22 cellular contexts compared by ENCODE assay signal in the genomic region with DNA sequence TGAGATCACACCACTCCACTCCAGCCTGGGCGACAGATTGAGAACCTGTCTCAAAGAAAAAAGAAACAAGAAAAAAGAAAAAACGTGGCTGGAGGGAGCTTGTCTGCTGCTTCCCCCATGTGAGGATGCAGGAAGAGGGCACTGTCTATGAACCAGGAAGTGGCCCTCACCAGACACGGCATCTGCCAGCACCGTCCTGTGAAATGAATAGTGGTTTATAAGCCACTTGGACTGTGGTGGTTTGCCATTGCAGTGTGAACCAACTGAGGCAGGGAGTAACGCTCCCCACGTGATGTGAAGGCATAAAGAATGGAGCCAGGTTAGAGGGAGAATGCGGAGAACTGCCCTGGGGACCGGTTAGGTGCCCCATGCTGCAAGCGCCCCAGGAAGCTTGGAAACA. TPM values are rescaled to one million over a fixed set of nuclear protein-coding genes. Genes with fewer than 3 reads are reported as not detected.
DNase-seq lines count a peak whose midpoint lies in the region; ATAC-seq and TF ChIP-seq lines count a peak whose summit lies in the region.
"Had no signal": no experiment of that assay in that cellular context is flagged by ENCODE, and none has a peak within 500 bp of the region (broad histone marks: within the 10 kb centered on the region; RNA-seq: fewer than 3 reads in every experiment).

No MANE protein-coding gene starts in this region.

- no peaks in the 10 kb centered on the region for H3K27me3 ChIP-seq in NT2/D1 (ENCODE audit: insufficient read depth, insufficient read length)
- H3K27me3 ChIP-seq: cardiac muscle cell, left lung had no signal

- peak; percentile 38 for DNase-seq in activated naive CD4-positive, alpha-beta T cell treated with anti-CD3 and anti-CD28 coated beads for 36 hours
- DNase-seq in activated naive CD4-positive, alpha-beta T cell treated with anti-CD3 and anti-CD28 coated beads, Interleukin-2, amount 50 U/mL, for 16 hours = no peak
- no peak for DNase-seq in NT2/D1 (ENCODE audit: low read depth, low spot score)
- no peak for DNase-seq in activated naive CD8-positive, alpha-beta T cell treated with anti-CD3 and anti-CD28 coated beads, Interleukin-2, amount 10 ng/mL, durations not matched to agents 7 days and 5 days
- no peak for DNase-seq in stimulated activated naive CD8-positive, alpha-beta T cell treated with anti-CD3 and anti-CD28 coated beads, Interleukin-15, amount 100 ng/mL, for 72 hours
- DNase-seq in Right ventricle myocardium superior = no peak
- DNase-seq in NCI-H2227 (lab: John Stamatoyannopoulos, UW; ENCODE audit: unreplicated experiment) = no peak
- no peak for DNase-seq in erythroblast (lab: John Stamatoyannopoulos, UW)
- DNase-seq: activated B cell treated with CpG ODN at 0.5 μM for 24 hours; amniotic stem cell; Calu3; KBM-7; NCI-H1105 treated with DMSO at 0.1 percent for 48 hours; NCI-H526; SHP77; stimulated activated CD4-positive, alpha-beta T cell treated with anti-CD3 and anti-CD28 coated beads, Interleukin-12 subunit alpha, Interleukin-12 subunit beta, amount 100 ng/mL, for 4 hours; trophoblast cell had no signal

- POLR2A ChIA-PET in activated naive CD8-positive, alpha-beta T cell treated with anti-CD3 and anti-CD28 coated beads, Interleukin-2, amount 10 ng/mL, durations not matched to agents 7 days and 5 days (lab: Charles Lee) = interaction anchor here (0.6 to 1.3 kb wide), 2 partner anchors 9 kb away, joined by 4 to 15 read pairs; partner anchors contain the start of gene PACS2

- TF ChIP-seq POLR2A in erythroblast (IDR thresholded peaks at IDR 0.05; ENCODE audit: low read length) = no peak

- no peaks in the 10 kb centered on the region for H3K9me3 ChIP-seq in NT2/D1 (ENCODE audit: insufficient read depth, low read length)
- H3K9me3 ChIP-seq: left lung, neutrophil had no signal

- CTCF ChIA-PET in activated naive CD4-positive, alpha-beta T cell treated with anti-CD3 and anti-CD28 coated beads for 36 hours (lab: Charles Lee) = interaction anchor here (1.6 kb wide), 1 partner anchor 57 kb away, joined by 3 read pairs; the partner anchor contains the start of gene BTBD6

- ATAC-seq in activated naive CD8-positive, alpha-beta T cell treated with anti-CD3 and anti-CD28 coated beads, Interleukin-2, amount 10 ng/mL, durations not matched to agents 7 days and 5 days (ENCODE audit: low read depth) = no peak
- no peak for ATAC-seq in stimulated activated naive CD8-positive, alpha-beta T cell treated with anti-CD3 and anti-CD28 coated beads, Interleukin-15, amount 100 ng/mL, for 72 hours
- ATAC-seq in Right ventricle myocardium superior (ENCODE audit: poor library complexity) = no peak
- ATAC-seq: esophagus mucosa, HCT116, left lung had no signal

- intact Hi-C loops in activated naive CD4-positive, alpha-beta T cell treated with anti-CD3 and anti-CD28 coated beads for 36 hours (cut with micrococcal nuclease) = loop anchor here (10.0 kb wide), 1 partner anchor 1601 kb away; no protein-coding TSS in a partner anchor
- intact Hi-C loops in Right ventricle myocardium superior (cut with DNase I) = no loop called here

- H3K4me3 Mint-ChIP-seq in activated naive CD4-positive, alpha-beta T cell treated with anti-CD3 and anti-CD28 coated beads for 36 hours = no peak overlapping the region
- H3K4me3 Mint-ChIP-seq in activated naive CD8-positive, alpha-beta T cell treated with anti-CD3 and anti-CD28 coated beads, Interleukin-2, amount 10 ng/mL, durations not matched to agents 7 days and 5 days = peak overlapping the region; percentile 69
- H3K4me3 Mint-ChIP-seq in stimulated activated naive CD8-positive, alpha-beta T cell treated with anti-CD3 and anti-CD28 coated beads, Interleukin-15, amount 100 ng/mL, for 72 hours = peak overlapping the region; percentile 40 to 54
- H3K4me3 Mint-ChIP-seq: activated B cell treated with CpG ODN at 0.5 μM for 24 hours had no signal

- H3K36me3 Mint-ChIP-seq in activated naive CD4-positive, alpha-beta T cell treated with anti-CD3 and anti-CD28 coated beads for 36 hours (ENCODE audit: low read depth) = no peaks in the 10 kb centered on the region
- peaks cover 7% of the 10 kb centered on the region for H3K36me3 Mint-ChIP-seq in activated naive CD8-positive, alpha-beta T cell treated with anti-CD3 and anti-CD28 coated beads, Interleukin-2, amount 10 ng/mL, durations not matched to agents 7 days and 5 days

- no peak overlapping the region for H3K4me3 ChIP-seq in NT2/D1 (ENCODE audit: insufficient read length, low read depth)
- H3K4me3 ChIP-seq: cardiac muscle cell, left lung had no signal

- peaks cover 2% of the 10 kb centered on the region for H3K9me3 Mint-ChIP-seq in activated naive CD4-positive, alpha-beta T cell treated with anti-CD3 and anti-CD28 coated beads for 36 hours
- no peaks in the 10 kb centered on the region for H3K9me3 Mint-ChIP-seq in activated naive CD8-positive, alpha-beta T cell treated with anti-CD3 and anti-CD28 coated beads, Interleukin-2, amount 10 ng/mL, durations not matched to agents 7 days and 5 days
- H3K9me3 Mint-ChIP-seq in stimulated activated naive CD8-positive, alpha-beta T cell treated with anti-CD3 and anti-CD28 coated beads, Interleukin-15, amount 100 ng/mL, for 72 hours = no peaks in the 10 kb centered on the region
- H3K9me3 Mint-ChIP-seq: activated B cell treated with CpG ODN at 0.5 μM for 24 hours had no signal

- no peaks in the 10 kb centered on the region for H3K36me3 ChIP-seq in NT2/D1 (ENCODE audit: insufficient read depth, insufficient read length, low read length)
- H3K36me3 ChIP-seq: cardiac muscle cell, left lung, neutrophil had no signal

- H3K4me1 ChIP-seq in NT2/D1 (ENCODE audit: insufficient read depth, insufficient read length) = no peaks in the 10 kb centered on the region

- peak overlapping the region; percentile 36 for H3K9ac ChIP-seq in NT2/D1 (ENCODE audit: insufficient read length, low read depth)

- peaks cover 23% of the 10 kb centered on the region for H3K4me1 Mint-ChIP-seq in activated naive CD4-positive, alpha-beta T cell treated with anti-CD3 and anti-CD28 coated beads for 36 hours (ENCODE audit: low read depth)
- H3K4me1 Mint-ChIP-seq in activated naive CD8-positive, alpha-beta T cell treated with anti-CD3 and anti-CD28 coated beads, Interleukin-2, amount 10 ng/mL, durations not matched to agents 7 days and 5 days = peaks cover 21% of the 10 kb centered on the region
- peaks cover 52% of the 10 kb centered on the region for H3K4me1 Mint-ChIP-seq in stimulated activated naive CD8-positive, alpha-beta T cell treated with anti-CD3 and anti-CD28 coated beads, Interleukin-15, amount 100 ng/mL, for 72 hours

- H3K27ac Mint-ChIP-seq in activated naive CD4-positive, alpha-beta T cell treated with anti-CD3 and anti-CD28 coated beads for 36 hours = no peak overlapping the region
- H3K27ac Mint-ChIP-seq in activated naive CD8-positive, alpha-beta T cell treated with anti-CD3 and anti-CD28 coated beads, Interleukin-2, amount 10 ng/mL, durations not matched to agents 7 days and 5 days = peak overlapping the region; percentile 94
- H3K27ac Mint-ChIP-seq in stimulated activated naive CD8-positive, alpha-beta T cell treated with anti-CD3 and anti-CD28 coated beads, Interleukin-15, amount 100 ng/mL, for 72 hours = peak overlapping the region; percentile 90 to 93
- H3K27ac Mint-ChIP-seq: activated B cell treated with CpG ODN at 0.5 μM for 24 hours had no signal

- no peaks in the 10 kb centered on the region for H3K27me3 Mint-ChIP-seq in activated naive CD4-positive, alpha-beta T cell treated with anti-CD3 and anti-CD28 coated beads for 36 hours (ENCODE audit: low read depth)
- peaks cover 2% of the 10 kb centered on the region for H3K27me3 Mint-ChIP-seq in activated naive CD8-positive, alpha-beta T cell treated with anti-CD3 and anti-CD28 coated beads, Interleukin-2, amount 10 ng/mL, durations not matched to agents 7 days and 5 days
- H3K27me3 Mint-ChIP-seq in stimulated activated naive CD8-positive, alpha-beta T cell treated with anti-CD3 and anti-CD28 coated beads, Interleukin-15, amount 100 ng/mL, for 72 hours = no peaks in the 10 kb centered on the region
- H3K27me3 Mint-ChIP-seq: activated B cell treated with CpG ODN at 0.5 μM for 24 hours had no signal

RNA-seq across cellular contexts. Expression of gene BRF1, which starts 4.5 kb away (rescaled TPM):
- total RNA-seq in activated naive CD4-positive, alpha-beta T cell treated with anti-CD3 and anti-CD28 coated beads for 36 hours = 10 to 100 TPM; 20.6 to 23.4 TPM
- 10 to 100 TPM; 49.5 to 50.4 TPM for total RNA-seq in activated naive CD8-positive, alpha-beta T cell treated with anti-CD3 and anti-CD28 coated beads, Interleukin-2, amount 10 ng/mL, durations not matched to agents 7 days and 5 days
- total RNA-seq in Right ventricle myocardium superior = 17.5 TPM

RNA-seq across cellular contexts. Expression of gene PACS2, which starts 9.2 kb away (rescaled TPM):
- 10 to 100 TPM; 25.1 to 29.6 TPM for total RNA-seq in activated naive CD4-positive, alpha-beta T cell treated with anti-CD3 and anti-CD28 coated beads for 36 hours
- total RNA-seq in activated naive CD8-positive, alpha-beta T cell treated with anti-CD3 and anti-CD28 coated beads, Interleukin-2, amount 10 ng/mL, durations not matched to agents 7 days and 5 days = 10 to 100 TPM; 51.6 to 54.7 TPM
- total RNA-seq in Right ventricle myocardium superior = 66.8 TPM

RNA-seq across cellular contexts. Expression of gene BTBD6, which starts 57.0 kb away (rescaled TPM):
- total RNA-seq in activated naive CD4-positive, alpha-beta T cell treated with anti-CD3 and anti-CD28 coated beads for 36 hours = 10 to 100 TPM; 24.6 to 25.6 TPM
- 10 to 100 TPM; 49.6 to 51.3 TPM for total RNA-seq in activated naive CD8-positive, alpha-beta T cell treated with anti-CD3 and anti-CD28 coated beads, Interleukin-2, amount 10 ng/mL, durations not matched to agents 7 days and 5 days
- total RNA-seq in Right ventricle myocardium superior = 45.5 TPM
